In genomic region chr19:31528261-31528660, GRCh38 we compare ENCODE assay signal across 27 cellular contexts.
"Had no signal": no experiment of that assay in that cellular context is flagged by ENCODE, and none has a peak within 500 bp of the region (broad histone marks: within the 10 kb centered on the region; RNA-seq: fewer than 3 reads in every experiment).

No MANE protein-coding gene starts in this region.

- H3K4me1 Mint-ChIP-seq: activated B cell treated with CpG ODN at 0.5 μM for 24 hours; activated T-helper 17 cell treated with anti-CD3 and anti-CD28 coated beads, Interleukin-2, amount 50 U/mL, for 72 hours; T-helper 17 cell had no signal

- DNase-seq: activated B cell treated with CpG ODN at 0.5 μM for 24 hours; activated CD4-positive, alpha-beta T cell treated with anti-CD3 and anti-CD28 coated beads for 48 hours; activated CD4-positive, alpha-beta T cell treated with anti-CD3 and anti-CD28 coated beads, Interleukin-2, amount 50 U/mL, for 1 hour; activated CD4-positive, alpha-beta T cell treated with anti-CD3 and anti-CD28 coated beads, Interleukin-2, amount 50 U/mL, for 48 hours; activated CD8-positive, alpha-beta memory T cell treated with anti-CD3 and anti-CD28 coated beads for 24 hours; activated CD8-positive, alpha-beta T cell treated with anti-CD3 and anti-CD28 coated beads for 36 hours; activated effector memory CD4-positive, alpha-beta T cell treated with Interleukin-2 at 50 U/mL for 16 hours; activated gamma-delta T cell treated with Interleukin-2 at 50 U/mL for 16 hours; activated naive CD4-positive, alpha-beta T cell treated with anti-CD3 and anti-CD28 coated beads, Interleukin-2, amount 50 U/mL, for 16 hours; activated naive CD4-positive, alpha-beta T cell treated with Interleukin-2 at 50 U/mL for 16 hours; activated T-cell treated with anti-CD3 and anti-CD28 coated beads, Interleukin-2, amount 50 U/mL, for 4 hours; amniotic stem cell; anterior cingulate cortex; brain microvascular endothelial cell; caudate nucleus; effector memory CD4-positive, alpha-beta T cell; erythroblast; esophagus squamous epithelium; foreskin melanocyte; T-helper 1 cell; T-helper 17 cell; T1000; WERI-Rb-1 had no signal

- H3K36me3 ChIP-seq: brain microvascular endothelial cell, esophagus squamous epithelium, WERI-Rb-1 had no signal

- H3K4me1 ChIP-seq: esophagus squamous epithelium had no signal

- ATAC-seq: activated CD4-positive, CD25-positive, alpha-beta regulatory T cell treated with anti-CD3 and anti-CD28 coated beads, Interleukin-2, amount 50 U/mL, for 24 hours; activated CD8-positive, alpha-beta T cell treated with anti-CD3 and anti-CD28 coated beads for 36 hours; activated T-cell treated with anti-CD3 and anti-CD28 coated beads, Interleukin-2, amount 50 U/mL, for 4 hours; activated T-helper 17 cell treated with anti-CD3 and anti-CD28 coated beads, Interleukin-2, amount 50 U/mL, for 72 hours; T-helper 17 cell had no signal

- H3K27ac ChIP-seq: brain microvascular endothelial cell, esophagus squamous epithelium, WERI-Rb-1 had no signal

- H3K4me3 Mint-ChIP-seq: activated B cell treated with CpG ODN at 0.5 μM for 24 hours; activated CD8-positive, alpha-beta T cell treated with anti-CD3 and anti-CD28 coated beads for 36 hours; activated naive CD8-positive, alpha-beta T cell; activated T-cell treated with anti-CD3 and anti-CD28 coated beads, Interleukin-2, amount 50 U/mL, for 4 hours; activated T-helper 17 cell treated with anti-CD3 and anti-CD28 coated beads, Interleukin-2, amount 50 U/mL, for 72 hours; T-helper 17 cell; T-helper 2 cell treated with Interferon-gamma antibody and Interleukin-4, amounts not matched to agents 5 μg/mL and 100 μg/mL, for 36 hours had no signal

- H3K27ac Mint-ChIP-seq: activated B cell treated with CpG ODN at 0.5 μM for 24 hours; activated CD8-positive, alpha-beta T cell treated with anti-CD3 and anti-CD28 coated beads for 36 hours; activated naive CD8-positive, alpha-beta T cell; activated T-helper 17 cell treated with anti-CD3 and anti-CD28 coated beads, Interleukin-2, amount 50 U/mL, for 72 hours; T-helper 17 cell; T-helper 2 cell treated with Interferon-gamma antibody and Interleukin-4, amounts not matched to agents 5 μg/mL and 100 μg/mL, for 36 hours had no signal

- H3K27me3 Mint-ChIP-seq: activated B cell treated with CpG ODN at 0.5 μM for 24 hours had no signal

- H3K27me3 ChIP-seq: brain microvascular endothelial cell, esophagus squamous epithelium had no signal

- H3K4me3 ChIP-seq: esophagus squamous epithelium had no signal
